In the genomic region with DNA sequence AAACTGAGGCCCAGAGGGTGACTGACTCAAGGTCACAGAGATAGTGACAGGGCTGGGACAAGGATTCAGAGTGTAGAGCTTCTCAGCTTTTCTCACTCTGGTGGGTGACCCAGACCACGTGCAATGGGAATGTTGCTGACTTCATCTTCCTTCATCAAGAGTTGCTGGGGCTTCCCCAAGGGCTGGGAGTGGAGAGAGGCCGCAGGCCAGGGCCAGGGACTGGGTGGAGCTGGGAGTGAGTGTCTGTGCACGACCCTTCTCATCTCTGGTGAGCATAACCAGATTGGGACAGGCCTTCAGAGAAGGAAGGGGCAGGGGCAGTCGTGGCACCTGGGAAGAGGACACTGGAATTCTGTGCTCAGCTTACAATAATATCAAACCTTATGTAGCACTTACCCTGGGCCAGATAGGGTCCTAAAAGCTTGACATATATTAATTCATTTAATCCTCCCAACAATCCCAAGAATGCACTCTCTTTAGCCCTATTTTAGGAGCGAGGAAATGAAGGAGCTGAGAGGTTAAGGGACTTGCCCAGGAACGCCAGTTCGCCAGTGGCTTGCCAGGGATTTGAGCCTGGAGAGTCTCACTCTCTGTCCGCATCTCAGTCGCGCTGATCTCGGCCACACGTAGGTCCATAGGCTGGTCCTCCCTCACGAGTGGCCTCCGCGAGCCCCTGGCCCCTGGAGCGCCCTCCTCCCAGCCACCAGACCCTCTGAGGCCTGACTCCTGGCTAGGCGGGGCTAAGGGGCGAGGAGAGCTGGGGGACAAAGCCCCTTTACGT, we compare ENCODE assay signal across 16 cellular contexts. TPM values are rescaled to one million over a fixed set of nuclear protein-coding genes. Genes with fewer than 3 reads are reported as not detected.
A peak's percentile ranks its signal among the peaks of the same experiment; 100 is the strongest.
DNase-seq lines count a peak whose midpoint lies in the region; ATAC-seq and TF ChIP-seq lines count a peak whose summit lies in the region.
"Had no signal": no experiment of that assay in that cellular context is flagged by ENCODE, and none has a peak within 500 bp of the region (broad histone marks: within the 10 kb centered on the region; RNA-seq: fewer than 3 reads in every experiment).

No MANE protein-coding gene starts in this region.

- no peaks in the 10 kb centered on the region for H3K9me3 ChIP-seq in iPS-18c (ENCODE audit: control insufficient read depth, insufficient read depth, low read length)

- peak overlapping the region; percentile 97 for H3K4me2 ChIP-seq in GM23338

- H3K9me3 Mint-ChIP-seq in GM23338 = no peaks in the 10 kb centered on the region
- no peaks in the 10 kb centered on the region for H3K9me3 Mint-ChIP-seq in progenitor cell of endocrine pancreas (ENCODE audit: low read depth)
- no peaks in the 10 kb centered on the region for H3K9me3 Mint-ChIP-seq in immature natural killer cell
- H3K9me3 Mint-ChIP-seq: activated CD4-positive, alpha-beta memory T cell treated with anti-CD3 and anti-CD28 coated beads for 36 hours; CD4-positive, alpha-beta memory T cell had no signal

- H3K4me1 Mint-ChIP-seq in GM23338 (peaks cover 8% of the 10 kb centered on the region), progenitor cell of endocrine pancreas (ENCODE audit: low read depth) (peaks cover 12% of the 10 kb centered on the region), immature natural killer cell (no peaks in the 10 kb centered on the region)
- H3K4me1 Mint-ChIP-seq: CD4-positive, alpha-beta memory T cell had no signal

- no peak overlapping the region for H3K27ac Mint-ChIP-seq in GM23338
- H3K27ac Mint-ChIP-seq in progenitor cell of endocrine pancreas = peak overlapping the region; percentile 24
- H3K27ac Mint-ChIP-seq in immature natural killer cell = no peak overlapping the region
- H3K27ac Mint-ChIP-seq: activated CD4-positive, alpha-beta memory T cell treated with anti-CD3 and anti-CD28 coated beads for 36 hours; CD4-positive, alpha-beta memory T cell had no signal

- no peaks in the 10 kb centered on the region for H3K9me2 ChIP-seq in GM23338 (ENCODE audit: insufficient read depth)

- H3K27me3 ChIP-seq in GM23338 (ENCODE audit: insufficient read depth) = peaks cover 36% of the 10 kb centered on the region
- H3K27me3 ChIP-seq in brain microvascular endothelial cell (replicated peaks) = no peaks in the 10 kb centered on the region

- H2AFZ ChIP-seq in GM23338 = peak overlapping the region; percentile 99

- H3K79me2 ChIP-seq in GM23338 (replicated peaks; ENCODE audit: insufficient read depth) = no peaks in the 10 kb centered on the region

- H3K36me3 Mint-ChIP-seq in GM23338 (ENCODE audit: low read depth) = no peaks in the 10 kb centered on the region; the same call in 2 of the 3 replicates
- H3K36me3 Mint-ChIP-seq in progenitor cell of endocrine pancreas (ENCODE audit: insufficient read depth) = no peaks in the 10 kb centered on the region
- no peaks in the 10 kb centered on the region for H3K36me3 Mint-ChIP-seq in immature natural killer cell
- H3K36me3 Mint-ChIP-seq: activated CD4-positive, alpha-beta memory T cell treated with anti-CD3 and anti-CD28 coated beads for 36 hours; CD4-positive, alpha-beta memory T cell had no signal

- H3K27me3 Mint-ChIP-seq in GM23338 (ENCODE audit: insufficient read depth, low read depth, poor library complexity) = peaks cover 13% of the 10 kb centered on the region
- no peaks in the 10 kb centered on the region for H3K27me3 Mint-ChIP-seq in progenitor cell of endocrine pancreas
- peaks cover 3 to 11% (median 4%) of the 10 kb centered on the region in 3 donors for H3K27me3 Mint-ChIP-seq in immature natural killer cell (ENCODE audit: low read depth in 3 of 3)

- peaks cover 11% of the 10 kb centered on the region; the same call in 1 of the 2 replicates for H3K4me1 ChIP-seq in GM23338 (ENCODE audit: insufficient read depth)

- peak overlapping the region; percentile 77 for H3K4me3 ChIP-seq in GM23338
- H3K4me3 ChIP-seq in brain microvascular endothelial cell (ENCODE audit: low read depth, low read length) = peak overlapping the region; percentile 53
- peak overlapping the region; percentile 32; the same call in 1 of the 2 replicates for H3K4me3 ChIP-seq in iPS-18c (ENCODE audit: insufficient read depth, low read depth, low read length)

- H3K4me3 Mint-ChIP-seq in GM23338 = peak overlapping the region; percentile 61
- peak overlapping the region; percentile 52 for H3K4me3 Mint-ChIP-seq in progenitor cell of endocrine pancreas (ENCODE audit: low read depth)
- H3K4me3 Mint-ChIP-seq in immature natural killer cell = no peak overlapping the region
- H3K4me3 Mint-ChIP-seq: activated CD4-positive, alpha-beta memory T cell treated with anti-CD3 and anti-CD28 coated beads for 36 hours; CD4-positive, alpha-beta memory T cell had no signal

- no peak overlapping the region for H3K27ac ChIP-seq in GM23338 (ENCODE audit: low read depth)
- H3K27ac ChIP-seq in brain microvascular endothelial cell = no peak overlapping the region

- TF ChIP-seq CTCF in GM23338 (conservative IDR thresholded peaks at IDR 0.05; ENCODE audit: low read depth in 2 of 2) (no peak), brain microvascular endothelial cell (IDR thresholded peaks at IDR 0.05; ENCODE audit: low read depth, low read length, missing control alignments) (no peak), progenitor cell of endocrine pancreas (IDR thresholded peaks at IDR 0.05; ENCODE audit: unreplicated experiment) (no peak)

- H3K36me3 ChIP-seq in GM23338 (ENCODE audit: insufficient read depth) = no peaks in the 10 kb centered on the region
- no peaks in the 10 kb centered on the region for H3K36me3 ChIP-seq in brain microvascular endothelial cell (replicated peaks)

- H3F3A ChIP-seq in GM23338 (replicated peaks; ENCODE audit: low read depth) = peaks cover 6% of the 10 kb centered on the region; the same call in 1 of the 2 replicates

- H4K20me1 ChIP-seq in GM23338 (replicated peaks; ENCODE audit: insufficient read depth) = no peaks in the 10 kb centered on the region

- ATAC-seq in GM23338 (peak; percentile 49), GM18861 (IDR thresholded peaks at IDR 0.05; ENCODE audit: unreplicated experiment) (no peak), HG03175 (IDR thresholded peaks at IDR 0.05; ENCODE audit: unreplicated experiment) (no peak), GM21515 (IDR thresholded peaks at IDR 0.05; ENCODE audit: unreplicated experiment) (no peak)

- DNase-seq in GM23338 (ENCODE audit: low spot score) (peak; percentile 71), brain microvascular endothelial cell (no peak), progenitor cell of endocrine pancreas (ENCODE audit: low spot score, unreplicated experiment) (no peak), immature natural killer cell (no peak)
- DNase-seq: activated CD4-positive, alpha-beta memory T cell treated with anti-CD3 and anti-CD28 coated beads for 36 hours; activated naive CD4-positive, alpha-beta T cell; CD4-positive, alpha-beta memory T cell; KG1; NCI-H2029; OCI-M1; T-helper 2 cell had no signal

- in situ Hi-C loops in brain microvascular endothelial cell (cut with HindIII; ENCODE audit: low pct_ligation_motif_present, low sequenced_read_pairs) = no loop called here

RNA-seq across cellular contexts. Expression of a gene that starts 15.8 kb away (rescaled TPM):
- 537 and 552 TPM in 2 replicates for total RNA-seq in GM23338 (2014; rRNA removed; shearing (Covaris generic))
- 1,013 and 1,049 TPM in 2 replicates for polyA plus RNA-seq in GM23338 (2016; fragmentation: Nextera tagmentation; extraction: Ambion mirVana)
- total RNA-seq in progenitor cell of endocrine pancreas = 608 and 692 TPM in 2 replicates
- under 1 TPM in 1 of 3 donors, not detected in 2; 0.60 TPM for polyA plus RNA-seq in immature natural killer cell
- total RNA-seq: myocyte had no signal

RNA-seq across cellular contexts. Expression of a gene that starts 41.5 kb away (rescaled TPM):
- total RNA-seq in GM23338 (2014; rRNA removed; shearing (Covaris generic)) = 564 and 584 TPM in 2 replicates
- polyA plus RNA-seq in GM23338 (2016; fragmentation: Nextera tagmentation; extraction: Ambion mirVana) = 130 and 141 TPM in 2 replicates
- total RNA-seq in progenitor cell of endocrine pancreas = 447 and 487 TPM in 2 replicates
- 10 to 100 TPM; 57.2 to 83.4 (median 69.2) TPM for polyA plus RNA-seq in immature natural killer cell

RNA-seq across cellular contexts. Expression of a gene that starts 59.9 kb away (rescaled TPM):
- total RNA-seq in GM23338 (2014; rRNA removed; shearing (Covaris generic)) = 250 and 264 TPM in 2 replicates
- polyA plus RNA-seq in GM23338 (2016; fragmentation: Nextera tagmentation; extraction: Ambion mirVana) = 322 and 338 TPM in 2 replicates
- total RNA-seq in progenitor cell of endocrine pancreas = 1,180 and 1,246 TPM in 2 replicates
- not detected for polyA plus RNA-seq in immature natural killer cell

Comparison
In these comparisons a context has a peak if more than half of its experiments do, and no peak if none do; other contexts are left out.
1. H3K4me3 Mint-ChIP-seq: peak in GM23338 (single experiment) and progenitor cell of endocrine pancreas (single experiment); none in immature natural killer cell (0 of 5).
2. Peak in every context shown above with its lines, with median percentiles within 50 percentile points of each other: H3K4me3 ChIP-seq.